Comparison of ENCODE assay signal across 27 cellular contexts in genomic region chr12:28973491-28973890, GRCh38.
"Had no signal": no experiment of that assay in that cellular context is flagged by ENCODE, and none has a peak within 500 bp of the region (broad histone marks: within the 10 kb centered on the region; RNA-seq: fewer than 3 reads in every experiment).

No MANE protein-coding gene starts in this region.

- H3K4me3 ChIP-seq: esophagus squamous epithelium, gastroesophageal sphincter, heart left ventricle, hepatocyte, left lung, mucosa of descending colon, neural progenitor cell, right atrium auricular region, sigmoid colon, stomach, tibial artery had no signal

- H2AFZ ChIP-seq: hepatocyte, neural progenitor cell, parathyroid adenoma had no signal

- H3K36me3 Mint-ChIP-seq: mesothelial cell of epicardium; naive B cell; natural killer cell treated with Interleukin-12 subunit alpha and Interleukin-12 subunit beta and Interleukin-15 and Interleukin-18, amount 100 ng/mL, for 72 hours; neural progenitor cell; stimulated activated effector memory CD8-positive, alpha-beta T cell treated with anti-CD3 and anti-CD28 coated beads, Interleukin-12 subunit alpha, Interleukin-12 subunit beta, amount 100 ng/mL, for 72 hours had no signal

- H3K27me3 Mint-ChIP-seq: progenitor cell of endocrine pancreas had no signal

- H3K27me3 ChIP-seq: esophagus squamous epithelium, foreskin keratinocyte, gastroesophageal sphincter, heart left ventricle, hepatocyte, left lung, neural progenitor cell, right atrium auricular region, sigmoid colon, stomach, tibial artery had no signal

- H3K9ac ChIP-seq: neural progenitor cell, parathyroid adenoma had no signal

- H3K4me1 Mint-ChIP-seq: naive B cell; neural progenitor cell; stimulated activated effector memory CD8-positive, alpha-beta T cell treated with anti-CD3 and anti-CD28 coated beads, Interleukin-12 subunit alpha, Interleukin-12 subunit beta, amount 100 ng/mL, for 72 hours had no signal

- DNase-seq: cortex of kidney; effector memory CD8-positive, alpha-beta T cell; erythroblast; esophagus squamous epithelium; foreskin keratinocyte; heart left ventricle; left cardiac atrium; left lung; mucosa of descending colon; naive B cell; sigmoid colon; stimulated activated CD4-positive, alpha-beta T cell treated with anti-CD3 and anti-CD28 coated beads, Interleukin-2, amount 100 ng/mL, for 24 hours; stimulated activated CD4-positive, alpha-beta T cell treated with anti-CD3 and anti-CD28 coated beads, Interleukin-4, amount 100 ng/mL, for 24 hours; stimulated activated naive CD4-positive, alpha-beta T cell treated with Interleukin-2 at 50 U/mL for 16 hours; stomach; tibial artery had no signal

- H3K79me2 ChIP-seq: hepatocyte, parathyroid adenoma had no signal

- H3K4me3 Mint-ChIP-seq: effector memory CD8-positive, alpha-beta T cell; mesothelial cell of epicardium; naive B cell; natural killer cell treated with Interleukin-12 subunit alpha and Interleukin-12 subunit beta and Interleukin-15 and Interleukin-18, amount 100 ng/mL, for 72 hours; neural progenitor cell; stimulated activated effector memory CD8-positive, alpha-beta T cell treated with anti-CD3 and anti-CD28 coated beads, Interleukin-12 subunit alpha, Interleukin-12 subunit beta, amount 100 ng/mL, for 72 hours; type B pancreatic cell had no signal

- H3K4me1 ChIP-seq: esophagus squamous epithelium, gastroesophageal sphincter, heart left ventricle, left lung, neural progenitor cell, parathyroid adenoma, right atrium auricular region, sigmoid colon, stomach, tibial artery had no signal

- H3K27ac ChIP-seq: esophagus squamous epithelium, foreskin keratinocyte, gastroesophageal sphincter, heart left ventricle, hepatocyte, left lung, neural progenitor cell, parathyroid adenoma, right atrium auricular region, sigmoid colon, stomach, tibial artery had no signal

- H3K4me2 ChIP-seq: hepatocyte, neural progenitor cell had no signal

- ATAC-seq: effector memory CD8-positive, alpha-beta T cell; foreskin keratinocyte; gastroesophageal sphincter; heart left ventricle; left cardiac atrium; left lung; mucosa of descending colon; natural killer cell treated with Interleukin-12 subunit alpha and Interleukin-12 subunit beta and Interleukin-15 and Interleukin-18, amount 100 ng/mL, for 72 hours; stimulated activated effector memory CD8-positive, alpha-beta T cell treated with anti-CD3 and anti-CD28 coated beads, Interleukin-12 subunit alpha, Interleukin-12 subunit beta, amount 100 ng/mL, for 72 hours had no signal

- H3K27ac Mint-ChIP-seq: effector memory CD8-positive, alpha-beta T cell; mesothelial cell of epicardium; naive B cell; natural killer cell treated with Interleukin-12 subunit alpha and Interleukin-12 subunit beta and Interleukin-15 and Interleukin-18, amount 100 ng/mL, for 72 hours; neural progenitor cell; progenitor cell of endocrine pancreas; stimulated activated effector memory CD8-positive, alpha-beta T cell treated with anti-CD3 and anti-CD28 coated beads, Interleukin-12 subunit alpha, Interleukin-12 subunit beta, amount 100 ng/mL, for 72 hours; type B pancreatic cell had no signal

- H3K36me3 ChIP-seq: esophagus squamous epithelium, gastroesophageal sphincter, heart left ventricle, left lung, neural progenitor cell, right atrium auricular region, sigmoid colon, stomach, tibial artery had no signal

- H3K9me3 Mint-ChIP-seq: effector memory CD8-positive, alpha-beta T cell; natural killer cell treated with Interleukin-12 subunit alpha and Interleukin-12 subunit beta and Interleukin-15 and Interleukin-18, amount 100 ng/mL, for 72 hours; neural progenitor cell; stimulated activated effector memory CD8-positive, alpha-beta T cell treated with anti-CD3 and anti-CD28 coated beads, Interleukin-12 subunit alpha, Interleukin-12 subunit beta, amount 100 ng/mL, for 72 hours had no signal

- FAIRE-seq: endometrium had no signal

- H3K9me3 ChIP-seq: esophagus squamous epithelium, gastroesophageal sphincter, left lung, mucosa of descending colon, right atrium auricular region, sigmoid colon, stomach, tibial artery had no signal
